ENCODE assay signal across 15 cellular contexts in genomic region chr15:64070106-64070505, GRCh38. TPM values are rescaled to one million over a fixed set of nuclear protein-coding genes. Genes with fewer than 3 reads are reported as not detected.
DNase-seq lines count a peak whose midpoint lies in the region; ATAC-seq, FAIRE-seq and TF ChIP-seq lines count a peak whose summit lies in the region.
"Had no signal": no experiment of that assay in that cellular context is flagged by ENCODE, and none has a peak within 500 bp of the region (broad histone marks: within the 10 kb centered on the region; RNA-seq: fewer than 3 reads in every experiment).

No MANE protein-coding gene starts in this region.

- no peak overlapping the region for H2AFZ ChIP-seq in HepG2 (ENCODE audit: low read length)

- POLR2A ChIA-PET in HepG2 (lab: Yijun Ruan, JAX): interaction anchor here (6.9 kb wide), 1 partner anchor 23 kb away, joined by 88 read pairs; the partner anchor contains the start of gene CIAO2A

- no peak for ATAC-seq in T-helper 17 cell
- ATAC-seq in HepG2: no peak
- no peak for ATAC-seq in stimulated activated memory B cell treated with anti-CD40 and anti-IgM and Interleukin-4, amounts not matched to agents 10 μg/mL and 1 μg/mL and 100 μg/mL, for 72 hours
- ATAC-seq in HG03280 (IDR thresholded peaks at IDR 0.05; ENCODE audit: unreplicated experiment): no peak
- ATAC-seq: pancreas had no signal

- TF ChIP-seq EP300 in HepG2 (IDR thresholded peaks at IDR 0.05; ENCODE audit: low read depth in 2 of 2, low read length in 2 of 2) (no peak), HepG2 (CRISPR knock-in tag; IDR thresholded peaks at IDR 0.05; ENCODE audit: borderline replicate concordance) (no peak)

- H3K27ac Mint-ChIP-seq in CD14-positive monocyte (peak overlapping the region in 5 of 7 donors; percentile 30 to 84 (median 52)), T-helper 17 cell (peak overlapping the region; percentile 24)
- peak overlapping the region; percentile 71 for H3K27ac Mint-ChIP-seq in stimulated activated memory B cell treated with anti-CD40 and anti-IgM and Interleukin-4, amounts not matched to agents 10 μg/mL and 1 μg/mL and 100 μg/mL, for 72 hours

- intact Hi-C loops in CD14-positive monocyte (cut with micrococcal nuclease): no loop called here
- intact Hi-C loops in HepG2 (cut with micrococcal nuclease; ENCODE audit: unreplicated experiment): no loop called here

- no TSS peak for BruUV-seq in HepG2 (replicated peaks; lab: Mats Ljungman, UMichigan)

- H3K79me2 ChIP-seq in HepG2 (ENCODE audit: insufficient read depth, low read length): no peaks in the 10 kb centered on the region

- DNase-seq in CD14-positive monocyte (ENCODE audit: low spot score) (no peak), T-helper 17 cell (no peak), HepG2 (ENCODE audit: low spot score) (no peak), NCI-H82 treated with DMSO at 0.1 percent for 48 hours (lab: John Stamatoyannopoulos, UW; ENCODE audit: unreplicated experiment) (no peak), NCI-H1105 (lab: John Stamatoyannopoulos, UW) (no peak)
- no peak for DNase-seq in stimulated activated naive CD4-positive, alpha-beta T cell treated with Interleukin-2 at 50 U/mL for 16 hours (lab: John Stamatoyannopoulos, UW)
- DNase-seq: activated gamma-delta T cell treated with Interleukin-2 at 50 U/mL for 16 hours, NCI-H2029, NCI-H510A treated with DMSO at 0.1 percent for 48 hours, pancreas, spleen had no signal

- TF ChIP-seq CTCF in CD14-positive monocyte (IDR thresholded peaks at IDR 0.05) (no peak), HepG2 (CRISPR knock-in tag; IDR thresholded peaks at IDR 0.05) (no peak)

- peaks cover 48% of the 10 kb centered on the region for H3K4me1 ChIP-seq in HepG2 (ENCODE audit: insufficient read depth, low read length)
- H3K4me1 ChIP-seq: ascending aorta had no signal

- no peak overlapping the region for H3K4me3 ChIP-seq in HepG2 (replicated peaks in 1 of 3; ENCODE audit: insufficient read depth in 1 of 3, low read depth in 2 of 3, low read length in 3 of 3)
- H3K4me3 ChIP-seq: ascending aorta, pancreas, spleen had no signal

- no peak for TF ChIP-seq POLR2A in HepG2 (IDR thresholded peaks at IDR 0.05; ENCODE audit: insufficient read depth in 1 of 2, low read depth in 2 of 2, low read length in 2 of 2)

- no peaks in the 10 kb centered on the region for H3K27me3 ChIP-seq in HepG2 (ENCODE audit: control insufficient read depth in 1 of 2, insufficient read depth in 2 of 2, low read length in 2 of 2)
- H3K27me3 ChIP-seq: ascending aorta, pancreas, spleen had no signal

- no peak overlapping the region for H3K4me3 Mint-ChIP-seq in CD14-positive monocyte
- no peak overlapping the region for H3K4me3 Mint-ChIP-seq in T-helper 17 cell
- H3K4me3 Mint-ChIP-seq in stimulated activated memory B cell treated with anti-CD40 and anti-IgM and Interleukin-4, amounts not matched to agents 10 μg/mL and 1 μg/mL and 100 μg/mL, for 72 hours: no peak overlapping the region

- in situ Hi-C loops in HepG2 (cut with HindIII; ENCODE audit: extremely low pct_ligation_motif_present, low pct_unique_long_range_greater_than_20kb): no loop called here

- H3K4me2 ChIP-seq in HepG2 (ENCODE audit: low read depth, low read length): no peak overlapping the region

- no peak for TF ChIP-seq RAD21 in HepG2 (CRISPR knock-in tag; IDR thresholded peaks at IDR 0.05)

- CTCF ChIA-PET in HepG2 (lab: Yijun Ruan, JAX; ENCODE audit: low intra/inter-chr PET ratio, low total read pairs): interaction anchor here (1.7 kb wide), 1 partner anchor 22 kb away, joined by 6 read pairs; no protein-coding TSS in a partner anchor

- peaks cover 3 to 5% of the 10 kb centered on the region in 2 experiments; a peak in 2 of 5 replicates for H3K36me3 ChIP-seq in HepG2 (replicated peaks in 1 of 2; ENCODE audit: control insufficient read depth in 1 of 2, insufficient read depth in 2 of 2, low read length in 2 of 2)

- H3K4me1 Mint-ChIP-seq in CD14-positive monocyte (peaks cover 40% of the 10 kb centered on the region), T-helper 17 cell (peaks cover 4% of the 10 kb centered on the region)
- peaks cover 25% of the 10 kb centered on the region for H3K4me1 Mint-ChIP-seq in stimulated activated memory B cell treated with anti-CD40 and anti-IgM and Interleukin-4, amounts not matched to agents 10 μg/mL and 1 μg/mL and 100 μg/mL, for 72 hours

- H3K9me3 Mint-ChIP-seq in CD14-positive monocyte: peaks cover 0 to 2% (median 0%) of the 10 kb centered on the region in 7 donors
- H3K9me3 Mint-ChIP-seq in stimulated activated memory B cell treated with anti-CD40 and anti-IgM and Interleukin-4, amounts not matched to agents 10 μg/mL and 1 μg/mL and 100 μg/mL, for 72 hours: no peaks in the 10 kb centered on the region

- no peak overlapping the region for H3K27ac ChIP-seq in HepG2 (ENCODE audit: extremely low read length, insufficient read depth, low read length)

- H3K36me3 Mint-ChIP-seq in CD14-positive monocyte (peaks cover 27 to 32% of the 10 kb centered on the region in 2 donors), T-helper 17 cell (ENCODE audit: low read depth) (no peaks in the 10 kb centered on the region)
- peaks cover 21% of the 10 kb centered on the region for H3K36me3 Mint-ChIP-seq in stimulated activated memory B cell treated with anti-CD40 and anti-IgM and Interleukin-4, amounts not matched to agents 10 μg/mL and 1 μg/mL and 100 μg/mL, for 72 hours

- H3K27me3 Mint-ChIP-seq in CD14-positive monocyte (ENCODE audit: low read depth in 3 of 3) (no peaks in the 10 kb centered on the region), T-helper 17 cell (no peaks in the 10 kb centered on the region)
- H3K27me3 Mint-ChIP-seq in stimulated activated memory B cell treated with anti-CD40 and anti-IgM and Interleukin-4, amounts not matched to agents 10 μg/mL and 1 μg/mL and 100 μg/mL, for 72 hours: no peaks in the 10 kb centered on the region

- no peak overlapping the region for H3K9ac ChIP-seq in HepG2 (ENCODE audit: insufficient read depth, low read depth, low read length)

- no peak for FAIRE-seq in HepG2 (lab: Jason Lieb, UNC)
- FAIRE-seq: pancreas had no signal

- H3K9me3 ChIP-seq in T-helper 17 cell (ENCODE audit: control insufficient read depth, low read length, poor library complexity, severe bottlenecking): no peaks in the 10 kb centered on the region
- no peaks in the 10 kb centered on the region for H3K9me3 ChIP-seq in HepG2 (ENCODE audit: low read length)
- H3K9me3 ChIP-seq: ascending aorta, Caco-2, pancreas, spleen had no signal

- no peaks in the 10 kb centered on the region for H4K20me1 ChIP-seq in HepG2 (ENCODE audit: insufficient read depth, low read length)

- WGBS in HepG2 (ENCODE audit: low lambda C conversion rate): 97% methylated on average over 3 of the region's 3 CpGs

RNA-seq across cellular contexts. Expression of gene CIAO2A, which starts 23.5 kb away (rescaled TPM):
- polyA plus RNA-seq in CD14-positive monocyte: 100 to 1,000 TPM; 261 to 265 TPM
- 10 to 100 TPM; 21.5 to 23.1 TPM for total RNA-seq in T-helper 17 cell
- total RNA-seq in HepG2 (2016; rRNA removed; fragmentation: Illumina TruSeq; extraction: Trizol): 100 and 114 TPM in 2 replicates
- 117 and 120 TPM in 2 replicates for total RNA-seq in HepG2 (2016; cell fraction: cytosol; rRNA removed; fragmentation: Illumina TruSeq; extraction: Trizol; ENCODE audit: low read depth)
- 104 and 128 TPM in 2 replicates for total RNA-seq in HepG2 (2016; cell fraction: insoluble cytoplasmic fraction; rRNA removed; fragmentation: Illumina TruSeq; extraction: Trizol)
- total RNA-seq in HepG2 (2016; cell fraction: membrane; rRNA removed; fragmentation: Illumina TruSeq; extraction: Trizol): 188 and 189 TPM in 2 replicates
- 45.9 and 47.2 TPM in 2 replicates for total RNA-seq in HepG2 (2016; cell fraction: nucleus; rRNA removed; fragmentation: Illumina TruSeq; extraction: Trizol)
- 60.7 and 83.0 TPM in 2 replicates for polyA plus RNA-seq in HepG2 (2011; rRNA removed)
- polyA plus RNA-seq in HepG2 (2011; cell fraction: cytosol; rRNA removed): 47.8 and 57.9 TPM in 2 replicates
- 10.1 and 17.2 TPM in 2 replicates for polyA plus RNA-seq in HepG2 (2011; cell fraction: nucleus; rRNA removed)
- polyA plus RNA-seq in HepG2 (2012): 66.7 and 86.2 TPM in 2 replicates
- polyA plus RNA-seq in HepG2 (2016; cell fraction: cytosol; fragmentation: Illumina TruSeq; extraction: Trizol; ENCODE audit: low read depth): 136 and 156 TPM in 2 replicates
- 144 and 157 TPM in 2 replicates for polyA plus RNA-seq in HepG2 (2016; cell fraction: insoluble cytoplasmic fraction; fragmentation: Illumina TruSeq; extraction: Trizol; ENCODE audit: low read depth)
- polyA plus RNA-seq in HepG2 (2016; cell fraction: membrane; fragmentation: Illumina TruSeq; extraction: Trizol; ENCODE audit: low read depth): 185 and 196 TPM in 2 replicates
- polyA plus RNA-seq in HepG2 (2016; cell fraction: nucleus; fragmentation: Illumina TruSeq; extraction: Trizol; ENCODE audit: insufficient read depth, low read depth): 78.4 and 88.1 TPM in 2 replicates
- polyA minus RNA-seq in HepG2 (2011; rRNA and poly(A)+ RNA removed; ENCODE audit: low replicate concordance): 5.8 and 12.6 TPM in 2 replicates
- polyA minus RNA-seq in HepG2 (2011; cell fraction: cytosol; rRNA and poly(A)+ RNA removed): 13.1 and 13.5 TPM in 2 replicates
- 11.3 and 13.7 TPM in 2 replicates for polyA minus RNA-seq in HepG2 (2011; cell fraction: nucleus; rRNA and poly(A)+ RNA removed)

RNA-seq across cellular contexts. Expression of gene DAPK2, which starts 23.8 kb away (rescaled TPM):
- polyA plus RNA-seq in CD14-positive monocyte: 1 to 10 TPM in 1 of 2 donors, under 1 TPM in 1; 0.59 to 2.1 TPM
- total RNA-seq in T-helper 17 cell: 1 to 10 TPM; 1.6 to 2.7 TPM
- total RNA-seq in HepG2 (2016; rRNA removed; fragmentation: Illumina TruSeq; extraction: Trizol): 0.14 and 0.33 TPM in 2 replicates
- total RNA-seq in HepG2 (2016; cell fraction: cytosol; rRNA removed; fragmentation: Illumina TruSeq; extraction: Trizol; ENCODE audit: low read depth): not detected in 2 replicates
- total RNA-seq in HepG2 (2016; cell fraction: insoluble cytoplasmic fraction; rRNA removed; fragmentation: Illumina TruSeq; extraction: Trizol): 0.09 TPM in 1 of 2 replicates, not detected in the other
- not detected in 2 replicates for total RNA-seq in HepG2 (2016; cell fraction: membrane; rRNA removed; fragmentation: Illumina TruSeq; extraction: Trizol)
- not detected in 2 replicates for total RNA-seq in HepG2 (2016; cell fraction: nucleus; rRNA removed; fragmentation: Illumina TruSeq; extraction: Trizol)
- polyA plus RNA-seq in HepG2 (2011; rRNA removed): 0.63 and 1.3 TPM in 2 replicates
- polyA plus RNA-seq in HepG2 (2011; cell fraction: cytosol; rRNA removed): 0.43 and 1.0 TPM in 2 replicates
- polyA plus RNA-seq in HepG2 (2011; cell fraction: nucleus; rRNA removed): 1.5 and 4.0 TPM in 2 replicates
- 1.0 and 1.1 TPM in 2 replicates for polyA plus RNA-seq in HepG2 (2012)
- polyA plus RNA-seq in HepG2 (2016; cell fraction: cytosol; fragmentation: Illumina TruSeq; extraction: Trizol; ENCODE audit: low read depth): not detected in 2 replicates
- polyA plus RNA-seq in HepG2 (2016; cell fraction: insoluble cytoplasmic fraction; fragmentation: Illumina TruSeq; extraction: Trizol; ENCODE audit: low read depth): 0.14 TPM in 1 of 2 replicates, not detected in the other
- polyA plus RNA-seq in HepG2 (2016; cell fraction: membrane; fragmentation: Illumina TruSeq; extraction: Trizol; ENCODE audit: low read depth): not detected in 2 replicates
- polyA plus RNA-seq in HepG2 (2016; cell fraction: nucleus; fragmentation: Illumina TruSeq; extraction: Trizol; ENCODE audit: insufficient read depth, low read depth): 0.13 and 0.64 TPM in 2 replicates
- 0.74 and 9.0 TPM in 2 replicates for polyA minus RNA-seq in HepG2 (2011; rRNA and poly(A)+ RNA removed; ENCODE audit: low replicate concordance)
- 0.69 and 0.97 TPM in 2 replicates for polyA minus RNA-seq in HepG2 (2011; cell fraction: cytosol; rRNA and poly(A)+ RNA removed)
- polyA minus RNA-seq in HepG2 (2011; cell fraction: nucleus; rRNA and poly(A)+ RNA removed): 1.5 and 2.6 TPM in 2 replicates

RNA-seq across cellular contexts. Expression of gene SNX1, which starts 25.7 kb away (rescaled TPM):
- 100 to 1,000 TPM; 115 TPM for polyA plus RNA-seq in CD14-positive monocyte
- 100 to 1,000 TPM in 1 of 2 donors, 10 to 100 TPM in 1; 87.1 to 111 TPM for total RNA-seq in T-helper 17 cell
- 29.3 and 58.2 TPM in 2 replicates for total RNA-seq in HepG2 (2016; rRNA removed; fragmentation: Illumina TruSeq; extraction: Trizol)
- total RNA-seq in HepG2 (2016; cell fraction: cytosol; rRNA removed; fragmentation: Illumina TruSeq; extraction: Trizol; ENCODE audit: low read depth): 12.4 and 14.5 TPM in 2 replicates
- 28.7 and 54.5 TPM in 2 replicates for total RNA-seq in HepG2 (2016; cell fraction: insoluble cytoplasmic fraction; rRNA removed; fragmentation: Illumina TruSeq; extraction: Trizol)
- 20.0 and 22.0 TPM in 2 replicates for total RNA-seq in HepG2 (2016; cell fraction: membrane; rRNA removed; fragmentation: Illumina TruSeq; extraction: Trizol)
- total RNA-seq in HepG2 (2016; cell fraction: nucleus; rRNA removed; fragmentation: Illumina TruSeq; extraction: Trizol): 37.1 and 41.6 TPM in 2 replicates
- polyA plus RNA-seq in HepG2 (2011; rRNA removed): 60.1 and 63.5 TPM in 2 replicates
- polyA plus RNA-seq in HepG2 (2011; cell fraction: cytosol; rRNA removed): 48.1 and 49.3 TPM in 2 replicates
- polyA plus RNA-seq in HepG2 (2011; cell fraction: nucleus; rRNA removed): 116 and 118 TPM in 2 replicates
- 46.7 and 52.1 TPM in 2 replicates for polyA plus RNA-seq in HepG2 (2012)
- polyA plus RNA-seq in HepG2 (2016; cell fraction: cytosol; fragmentation: Illumina TruSeq; extraction: Trizol; ENCODE audit: low read depth): 14.2 and 16.4 TPM in 2 replicates
- polyA plus RNA-seq in HepG2 (2016; cell fraction: insoluble cytoplasmic fraction; fragmentation: Illumina TruSeq; extraction: Trizol; ENCODE audit: low read depth): 117 and 119 TPM in 2 replicates
- polyA plus RNA-seq in HepG2 (2016; cell fraction: membrane; fragmentation: Illumina TruSeq; extraction: Trizol; ENCODE audit: low read depth): 22.7 and 27.4 TPM in 2 replicates
- polyA plus RNA-seq in HepG2 (2016; cell fraction: nucleus; fragmentation: Illumina TruSeq; extraction: Trizol; ENCODE audit: insufficient read depth, low read depth): 118 and 124 TPM in 2 replicates
- 89.7 and 117 TPM in 2 replicates for polyA minus RNA-seq in HepG2 (2011; rRNA and poly(A)+ RNA removed; ENCODE audit: low replicate concordance)
- polyA minus RNA-seq in HepG2 (2011; cell fraction: cytosol; rRNA and poly(A)+ RNA removed): 36.7 and 43.3 TPM in 2 replicates
- polyA minus RNA-seq in HepG2 (2011; cell fraction: nucleus; rRNA and poly(A)+ RNA removed): 56.4 and 70.6 TPM in 2 replicates
